Comparison of ENCODE assay signal across 1 cellular context in the genomic region with DNA sequence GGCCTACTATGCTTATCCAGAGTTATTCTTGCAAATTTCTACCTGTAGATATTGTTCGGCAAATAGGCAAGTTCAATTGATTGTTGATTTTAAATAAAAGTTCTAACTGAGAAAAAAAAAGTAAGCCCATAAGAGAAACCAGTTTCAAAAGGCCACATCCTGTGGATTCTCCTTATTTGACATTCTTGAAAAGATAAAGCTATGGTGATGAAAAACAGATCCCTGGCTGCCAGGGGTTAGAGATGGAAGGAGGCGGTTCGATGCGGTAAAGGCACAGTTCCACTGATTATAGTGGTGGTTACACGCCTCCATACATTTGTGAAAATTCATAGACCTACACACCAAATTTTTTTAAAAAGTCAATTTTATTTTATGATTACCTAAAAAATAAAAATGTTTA.
TF ChIP-seq lines count a peak whose summit lies in the region.

No MANE protein-coding gene starts in this region.

TF ChIP-seq in A549, 52 proteins besides CTCF, POLR2A, EP300 and RAD21 (continued from another document):
- TF ChIP-seq BHLHE40 (IDR thresholded peaks at IDR 0.05; ENCODE audit: low read depth, low read length) (no peak), HOXA7 (CRISPR knock-in tag; IDR thresholded peaks at IDR 0.05) (no peak)
